Comparison of ENCODE assay signal across 9 cellular contexts in genomic region chr16:50323335-50324011, GRCh38. TPM values are rescaled to one million over a fixed set of nuclear protein-coding genes. Genes with fewer than 3 reads are reported as not detected.
DNase-seq lines count a peak whose midpoint lies in the region; ATAC-seq, FAIRE-seq and TF ChIP-seq lines count a peak whose summit lies in the region.
"Had no signal": no experiment of that assay in that cellular context is flagged by ENCODE, and none has a peak within 500 bp of the region (broad histone marks: within the 10 kb centered on the region; RNA-seq: fewer than 3 reads in every experiment).

No MANE protein-coding gene starts in this region.

- no peak overlapping the region for H3K9ac ChIP-seq in K562 (ENCODE audit: insufficient read depth in 1 of 2, low read depth in 2 of 2, low read length in 2 of 2)

- no peak overlapping the region for H3K4me2 ChIP-seq in K562 (ENCODE audit: insufficient read depth, low read length)

- H3K27ac ChIP-seq in K562 (ENCODE audit: extremely low read depth, low read depth, low read length) = peak overlapping the region; percentile 9; the same call in 2 of the 3 replicates

- peaks cover 28 to 46% (median 38%) of the 10 kb centered on the region in 4 donors for H3K4me1 Mint-ChIP-seq in naive thymus-derived CD8-positive, alpha-beta T cell

- intact Hi-C loops in K562 (cut with micrococcal nuclease) = loop anchor here (5.0 kb wide), 1 partner anchor 76 kb away; no protein-coding TSS in a partner anchor

- peaks cover 95% of the 10 kb centered on the region for H3K36me3 ChIP-seq in K562 (ENCODE audit: control insufficient read depth, insufficient read depth, low read length)

- in situ Hi-C loops in K562 (cut with MboI) = no loop called here

- peak; percentile 64 for FAIRE-seq in K562 (lab: Jason Lieb, UNC)

- no peak overlapping the region for H3K4me3 Mint-ChIP-seq in naive thymus-derived CD8-positive, alpha-beta T cell

- CTCF ChIA-PET in K562 (lab: Yijun Ruan, JAX; ENCODE audit: low intra/inter-chr PET ratio) = interaction anchor here (0.6 to 1.1 kb wide), 2 partner anchors 44 to 70 kb away, joined by 3 to 6 read pairs; no protein-coding TSS in a partner anchor

- no peaks in the 10 kb centered on the region for H3K79me2 ChIP-seq in K562 (ENCODE audit: control insufficient read depth, insufficient read depth, low read length)

- peak in 1 of 2 experiments; percentile 70; a peak in 2 of 4 replicates for TF ChIP-seq RAD21 in K562 (CRISPR knock-in tag; conservative IDR thresholded peaks at IDR 0.05 in 1 of 2, IDR thresholded peaks at IDR 0.05 in 1 of 2)

- no peaks in the 10 kb centered on the region for H3K9me1 ChIP-seq in K562 (ENCODE audit: control insufficient read depth, insufficient read depth, low read length)

- POLR2A ChIA-PET in K562 (lab: Yijun Ruan, JAX) = no interaction called here
- POLR2A ChIA-PET in naive thymus-derived CD8-positive, alpha-beta T cell (lab: Charles Lee) = interaction anchor here (1.2 kb wide), 1 partner anchor 10 kb away, joined by 3 read pairs; no protein-coding TSS in a partner anchor

- H4K20me1 ChIP-seq in K562 (replicated peaks; ENCODE audit: control insufficient read depth, insufficient read depth, low read length) = 0 out of 2 replicates have a peak, but pooled peaks cover 6% of the 10 kb centered on the region

- H3K9me3 Mint-ChIP-seq in naive thymus-derived CD8-positive, alpha-beta T cell = no peaks in the 10 kb centered on the region
- H3K9me3 Mint-ChIP-seq: T-helper 1 cell treated with Interleukin-12 subunit alpha and Interleukin-12 subunit beta and Interleukin-4 antibody, amounts not matched to agents 30 μg/mL and 1 μg/mL, for 36 hours had no signal

- WGBS in K562 (ENCODE audit: insufficient coverage, low coverage, missing lambda C conversion rate) = 35% methylated on average over 11 of the region's 11 CpGs

- H3K27ac Mint-ChIP-seq in naive thymus-derived CD8-positive, alpha-beta T cell = peak overlapping the region; percentile 74 to 94 (median 88)
- H3K27ac Mint-ChIP-seq: T-helper 1 cell treated with Interleukin-12 subunit alpha and Interleukin-12 subunit beta and Interleukin-4 antibody, amounts not matched to agents 30 μg/mL and 1 μg/mL, for 36 hours had no signal

- DNase-seq in GM12865 (ENCODE audit: low read depth) (no peak), NCI-H2171 (lab: John Stamatoyannopoulos, UW) (peak; percentile 24), K562 (ENCODE audit: extremely low read depth in 1 of 4, low spot score in 3 of 4) (peak in 2 of 4 experiments; percentile 22 to 67), hepatic stellate cell (ENCODE audit: low spot score) (no peak), NCI-H187 (lab: John Stamatoyannopoulos, UW) (no peak)
- DNase-seq in naive thymus-derived CD8-positive, alpha-beta T cell = peak in 3 of 10 donors; percentile 14 to 29 (median 15)

- peak; percentile 20 for TF ChIP-seq CTCF in GM12865 (IDR thresholded peaks at IDR 0.05; ENCODE audit: insufficient read depth, low read depth, low read length, missing control alignments)
- TF ChIP-seq CTCF in K562 (IDR thresholded peaks at IDR 0.05 in 2 of 3, conservative IDR thresholded peaks at IDR 0.05 in 1 of 3; ENCODE audit: insufficient read depth in 2 of 3, low read depth in 1 of 3, low read length in 3 of 3) = peak in 2 of 3 experiments; percentile 19 to 42; a peak in 2 of 6 replicates

- H2AFZ ChIP-seq in K562 (ENCODE audit: low read depth, low read length) = no peak overlapping the region

- TF ChIP-seq EP300 in K562 (IDR thresholded peaks at IDR 0.05; ENCODE audit: low read length) = 0 out of 2 replicates have a peak, but pooled peaks have one; percentile 17

- H3K27me3 Mint-ChIP-seq in naive thymus-derived CD8-positive, alpha-beta T cell = no peaks in the 10 kb centered on the region

- no TSS peak for BruUV-seq in K562 (replicated peaks; lab: Mats Ljungman, UMichigan)

- TF ChIP-seq POLR2A in K562 (conservative IDR thresholded peaks at IDR 0.05) = no peak

- ATAC-seq in K562 (peak; percentile 65), GM19455 (IDR thresholded peaks at IDR 0.05; ENCODE audit: unreplicated experiment) (no peak), HG03442 (IDR thresholded peaks at IDR 0.05; ENCODE audit: unreplicated experiment) (no peak)
- no peak for ATAC-seq in naive thymus-derived CD8-positive, alpha-beta T cell

- no peaks in the 10 kb centered on the region for H3K27me3 ChIP-seq in K562 (ENCODE audit: control insufficient read depth in 2 of 2, insufficient read depth in 2 of 2, low read length in 2 of 2)

- peaks cover 0 to 73% (median 7%) of the 10 kb centered on the region in 3 donors for H3K36me3 Mint-ChIP-seq in naive thymus-derived CD8-positive, alpha-beta T cell

- peaks cover 0 to 15% of the 10 kb centered on the region in 2 experiments; a peak in 2 of 5 replicates for H3K4me1 ChIP-seq in K562 (replicated peaks in 1 of 2; ENCODE audit: control insufficient read depth in 2 of 2, insufficient read depth in 2 of 2, low read length in 2 of 2)

- H3K9me3 ChIP-seq in K562 (replicated peaks; ENCODE audit: control insufficient read depth, insufficient read depth, low read depth, low read length) = no peaks in the 10 kb centered on the region

- H3K4me3 ChIP-seq in GM12865 (ENCODE audit: low read depth, low read length) = no peak overlapping the region
- H3K4me3 ChIP-seq in K562 = no peak overlapping the region

TF ChIP-seq in K562, 482 proteins besides CTCF, POLR2A, EP300 and RAD21 (continues in another document):
- TF ChIP-seq ZNF77 (CRISPR knock-in tag; IDR thresholded peaks at IDR 0.05) (no peak), E2F3 (CRISPR knock-in tag; IDR thresholded peaks at IDR 0.05) (no peak), NCOA1 (IDR thresholded peaks at IDR 0.05; ENCODE audit: low read depth) (no peak), NRF1 (conservative IDR thresholded peaks at IDR 0.05 in 1 of 2, IDR thresholded peaks at IDR 0.05 in 1 of 2) (no peak), RBM34 (IDR thresholded peaks at IDR 0.05; ENCODE audit: borderline replicate concordance, insufficient read depth, low read length) (no peak), GTF2B (IDR thresholded peaks at IDR 0.05; ENCODE audit: extremely low read depth, insufficient read length) (no peak), ZFP30 (CRISPR knock-in tag; IDR thresholded peaks at IDR 0.05; ENCODE audit: borderline replicate concordance) (no peak)

RNA-seq across cellular contexts. Expression of gene BRD7, which starts 45.3 kb away (rescaled TPM):
- 29.1 and 47.8 TPM in 2 replicates for total RNA-seq in K562 (2011; cell fraction: chromatin; rRNA removed; ENCODE audit: low replicate concordance)
- 16.5 and 17.9 TPM in 2 replicates for total RNA-seq in K562 (2011; cell fraction: nucleolus; rRNA removed)
- total RNA-seq in K562 (2011; cell fraction: nucleoplasm; rRNA removed) = 26.1 and 42.0 TPM in 2 replicates
- 68.7 and 80.5 TPM in 2 replicates for total RNA-seq in K562 (2014; rRNA removed)
- total RNA-seq in K562 (2014; rRNA removed; fragmentation: Illumina TruSeq; extraction: Trizol) = 101 TPM in 2 replicates
- total RNA-seq in K562 (2015; rRNA removed; fragmentation: Illumina TruSeq; extraction: Trizol) = 82.3 and 90.0 TPM in 2 replicates
- 67.3 and 68.5 TPM in 2 replicates for total RNA-seq in K562 (2021)
- polyA plus RNA-seq in K562 (2011; rRNA removed) = 77.9 and 95.9 TPM in 2 replicates
- polyA plus RNA-seq in K562 (2011; cell fraction: cytosol; rRNA removed) = 13.9 and 27.6 TPM in 2 replicates
- polyA plus RNA-seq in K562 (2011; cell fraction: nucleus; rRNA removed) = 53.1 and 64.2 TPM in 2 replicates
- polyA plus RNA-seq in K562 (2012) = 53.8 and 86.1 TPM in 2 replicates
- 92.4 and 94.7 TPM in 2 replicates for polyA plus RNA-seq in K562 (2014; fragmentation: Illumina TruSeq; extraction: Trizol)
- polyA plus RNA-seq in K562 (2014; fragmentation: Nextera tagmentation; extraction: Ambion mirVana) = 10 to 100 TPM; 20.6 to 26.3 TPM
- polyA plus RNA-seq in K562 (2014; rRNA removed) = 54.7 and 59.7 TPM in 2 replicates
- 83.8 and 86.3 TPM in 2 replicates for polyA minus RNA-seq in K562 (2011; rRNA and poly(A)+ RNA removed)
- polyA minus RNA-seq in K562 (2011; cell fraction: cytosol; rRNA and poly(A)+ RNA removed) = 21.9 and 36.5 TPM in 2 replicates
- polyA minus RNA-seq in K562 (2011; cell fraction: nucleus; rRNA and poly(A)+ RNA removed) = 23.4 and 33.0 TPM in 2 replicates
- total RNA-seq in naive thymus-derived CD8-positive, alpha-beta T cell = 10 to 100 TPM; 69.1 to 82.8 TPM
- polyA plus RNA-seq in naive thymus-derived CD8-positive, alpha-beta T cell = 10 to 100 TPM; 42.5 to 62.6 (median 49.1) TPM

RNA-seq across cellular contexts. Expression of gene ADCY7, which starts 57.1 kb away (rescaled TPM):
- total RNA-seq in K562 (2011; cell fraction: chromatin; rRNA removed; ENCODE audit: low replicate concordance) = 155 and 371 TPM in 2 replicates
- total RNA-seq in K562 (2011; cell fraction: nucleolus; rRNA removed) = 245 and 277 TPM in 2 replicates
- 151 and 184 TPM in 2 replicates for total RNA-seq in K562 (2011; cell fraction: nucleoplasm; rRNA removed)
- total RNA-seq in K562 (2014; rRNA removed) (59.0 and 73.5 TPM in 2 replicates), K562 (2014; rRNA removed; fragmentation: Illumina TruSeq; extraction: Trizol) (15.9 and 19.0 TPM in 2 replicates), K562 (2015; rRNA removed; fragmentation: Illumina TruSeq; extraction: Trizol) (28.6 and 29.9 TPM in 2 replicates), K562 (2021) (104 and 108 TPM in 2 replicates)
- polyA plus RNA-seq in K562 (2011; rRNA removed) (28.6 and 31.0 TPM in 2 replicates), K562 (2014; fragmentation: Illumina TruSeq; extraction: Trizol) (26.4 and 37.3 TPM in 2 replicates), K562 (2014; fragmentation: Nextera tagmentation; extraction: Ambion mirVana) (1 to 10 TPM; 2.3 to 2.4 TPM), K562 (2014; rRNA removed) (49.4 and 64.0 TPM in 2 replicates)
- polyA plus RNA-seq in K562 (2011; cell fraction: cytosol; rRNA removed) = 19.2 and 48.3 TPM in 2 replicates
- 193 and 347 TPM in 2 replicates for polyA plus RNA-seq in K562 (2011; cell fraction: nucleus; rRNA removed)
- 53.4 and 59.6 TPM in 2 replicates for polyA plus RNA-seq in K562 (2012)
- polyA minus RNA-seq in K562 (2011; rRNA and poly(A)+ RNA removed) = 27.7 and 54.0 TPM in 2 replicates
- polyA minus RNA-seq in K562 (2011; cell fraction: cytosol; rRNA and poly(A)+ RNA removed) = 42.4 and 51.4 TPM in 2 replicates
- 109 TPM in 2 replicates for polyA minus RNA-seq in K562 (2011; cell fraction: nucleus; rRNA and poly(A)+ RNA removed)
- 100 to 1,000 TPM; 133 to 135 TPM for total RNA-seq in naive thymus-derived CD8-positive, alpha-beta T cell
- 10 to 100 TPM; 60.1 to 72.8 (median 64.6) TPM for polyA plus RNA-seq in naive thymus-derived CD8-positive, alpha-beta T cell
